In the genomic region with DNA sequence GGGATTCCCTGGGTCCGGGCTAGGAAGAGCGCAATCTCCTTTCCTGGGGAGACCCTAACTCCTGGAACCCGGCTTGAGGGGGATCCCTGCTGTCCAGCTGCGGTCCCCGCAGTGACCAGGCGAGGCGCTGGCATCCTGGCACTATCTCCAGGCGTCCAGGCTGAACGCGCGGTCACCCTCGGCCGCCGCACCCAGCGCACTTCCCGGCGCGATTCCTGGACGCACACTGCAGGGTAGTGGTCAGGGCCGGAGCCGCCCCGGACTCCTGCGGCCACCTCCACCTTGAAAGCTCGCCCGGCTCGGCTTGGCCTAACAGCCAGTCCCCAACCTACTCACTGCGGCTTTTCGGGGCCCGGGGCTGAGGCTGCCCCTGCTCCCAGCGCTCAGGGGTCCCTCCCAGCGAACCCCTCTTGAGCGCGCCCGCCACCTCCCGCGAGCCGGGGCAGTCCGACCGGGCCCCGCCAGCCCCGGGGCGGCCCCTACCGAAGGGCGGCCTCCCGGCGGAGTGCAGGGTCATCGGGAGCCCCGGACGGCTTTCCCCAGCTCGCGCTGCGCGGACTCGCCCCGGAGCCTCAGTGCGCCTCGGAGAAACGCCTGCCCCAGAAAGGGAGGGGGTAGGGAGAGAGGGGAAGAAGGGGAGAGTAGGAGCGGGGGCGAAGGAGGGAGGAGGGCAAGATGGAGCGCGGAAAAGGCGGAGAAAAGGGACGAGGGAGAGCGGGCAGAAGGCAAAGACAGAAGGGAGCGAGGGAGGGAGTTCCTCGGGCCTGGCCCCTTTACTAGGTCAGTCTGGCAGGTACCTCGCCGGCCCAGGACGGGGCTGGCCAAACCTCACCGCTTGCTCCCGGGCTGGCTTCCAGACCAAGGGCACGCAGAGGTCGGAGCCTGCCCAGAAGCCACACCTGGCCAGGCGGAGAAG, we compare ENCODE assay signal across 1 cellular context.
TF ChIP-seq lines count a peak whose summit lies in the region.

No MANE protein-coding gene starts in this region.

TF ChIP-seq in neural cell, 6 proteins besides CTCF, POLR2A, EP300 and RAD21 (continued from another document):
- TF ChIP-seq, protein P1, sequence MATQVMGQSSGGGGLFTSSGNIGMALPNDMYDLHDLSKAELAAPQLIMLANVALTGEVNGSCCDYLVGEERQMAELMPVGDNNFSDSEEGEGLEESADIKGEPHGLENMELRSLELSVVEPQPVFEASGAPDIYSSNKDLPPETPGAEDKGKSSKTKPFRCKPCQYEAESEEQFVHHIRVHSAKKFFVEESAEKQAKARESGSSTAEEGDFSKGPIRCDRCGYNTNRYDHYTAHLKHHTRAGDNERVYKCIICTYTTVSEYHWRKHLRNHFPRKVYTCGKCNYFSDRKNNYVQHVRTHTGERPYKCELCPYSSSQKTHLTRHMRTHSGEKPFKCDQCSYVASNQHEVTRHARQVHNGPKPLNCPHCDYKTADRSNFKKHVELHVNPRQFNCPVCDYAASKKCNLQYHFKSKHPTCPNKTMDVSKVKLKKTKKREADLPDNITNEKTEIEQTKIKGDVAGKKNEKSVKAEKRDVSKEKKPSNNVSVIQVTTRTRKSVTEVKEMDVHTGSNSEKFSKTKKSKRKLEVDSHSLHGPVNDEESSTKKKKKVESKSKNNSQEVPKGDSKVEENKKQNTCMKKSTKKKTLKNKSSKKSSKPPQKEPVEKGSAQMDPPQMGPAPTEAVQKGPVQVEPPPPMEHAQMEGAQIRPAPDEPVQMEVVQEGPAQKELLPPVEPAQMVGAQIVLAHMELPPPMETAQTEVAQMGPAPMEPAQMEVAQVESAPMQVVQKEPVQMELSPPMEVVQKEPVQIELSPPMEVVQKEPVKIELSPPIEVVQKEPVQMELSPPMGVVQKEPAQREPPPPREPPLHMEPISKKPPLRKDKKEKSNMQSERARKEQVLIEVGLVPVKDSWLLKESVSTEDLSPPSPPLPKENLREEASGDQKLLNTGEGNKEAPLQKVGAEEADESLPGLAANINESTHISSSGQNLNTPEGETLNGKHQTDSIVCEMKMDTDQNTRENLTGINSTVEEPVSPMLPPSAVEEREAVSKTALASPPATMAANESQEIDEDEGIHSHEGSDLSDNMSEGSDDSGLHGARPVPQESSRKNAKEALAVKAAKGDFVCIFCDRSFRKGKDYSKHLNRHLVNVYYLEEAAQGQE (IDR thresholded peaks at IDR 0.05; ENCODE audit: borderline replicate concordance): no peak
